Comparison of ENCODE assay signal across 13 cellular contexts in genomic region chr6:145705561-145705960, GRCh38. TPM values are rescaled to one million over a fixed set of nuclear protein-coding genes. Genes with fewer than 3 reads are reported as not detected.
DNase-seq lines count a peak whose midpoint lies in the region; ATAC-seq and TF ChIP-seq lines count a peak whose summit lies in the region.
"Had no signal": no experiment of that assay in that cellular context is flagged by ENCODE, and none has a peak within 500 bp of the region (broad histone marks: within the 10 kb centered on the region; RNA-seq: fewer than 3 reads in every experiment).

No MANE protein-coding gene starts in this region.

- H3K9me3 ChIP-seq in A673 (ENCODE audit: low read depth, low read length, poor library complexity, severe bottlenecking): peaks cover 7% of the 10 kb centered on the region
- no peaks in the 10 kb centered on the region for H3K9me3 ChIP-seq in PC-3 (ENCODE audit: low read length)

- TF ChIP-seq CTCF in A673 (conservative IDR thresholded peaks at IDR 0.05; ENCODE audit: low read depth, low read length) (no peak), GM23338 (conservative IDR thresholded peaks at IDR 0.05; ENCODE audit: low read depth in 2 of 2) (no peak), PC-3 (conservative IDR thresholded peaks at IDR 0.05; ENCODE audit: low read depth, low read length) (no peak), coronary artery (IDR thresholded peaks at IDR 0.05) (no peak)

- H3K9ac ChIP-seq in PC-3 (ENCODE audit: low read length): no peak overlapping the region

- ATAC-seq in GM23338: no peak
- peak; percentile 27; the same call in 1 of the 2 replicates for ATAC-seq in PC-3
- ATAC-seq: foreskin keratinocyte; stimulated activated naive CD8-positive, alpha-beta T cell treated with anti-CD3 and anti-CD28 coated beads, Interleukin-15, amount 100 ng/mL, for 72 hours had no signal

- CTCF ChIA-PET in A673 (lab: Charles Lee): no interaction called here
- CTCF ChIA-PET in PC-3 (lab: Charles Lee): no interaction called here

- H3K4me2 ChIP-seq in GM23338: no peak overlapping the region
- no peak overlapping the region for H3K4me2 ChIP-seq in PC-3 (ENCODE audit: low read length)

- intact Hi-C loops in A673 (cut with micrococcal nuclease; ENCODE audit: unreplicated experiment) (loop anchor here (2.0 to 10.0 kb wide), 3 partner anchors 261 to 1121 kb away; no protein-coding TSS in a partner anchor), PC-3 (cut with micrococcal nuclease) (loop anchor here (10.0 kb wide), 2 partner anchors 179 to 1121 kb away; no protein-coding TSS in a partner anchor)

- H2AFZ ChIP-seq in GM23338 (no peak overlapping the region), PC-3 (ENCODE audit: low read length) (no peak overlapping the region)

- H3K4me3 ChIP-seq in A673 (ENCODE audit: low read depth, low read length, poor library complexity, severe bottlenecking) (no peak overlapping the region), GM23338 (no peak overlapping the region), PC-3 (ENCODE audit: low read length) (no peak overlapping the region), coronary artery (no peak overlapping the region)

- H3K79me2 ChIP-seq in GM23338 (replicated peaks; ENCODE audit: insufficient read depth): no peaks in the 10 kb centered on the region; the same call in 1 of the 2 replicates
- H3K79me2 ChIP-seq in PC-3 (ENCODE audit: low read length): no peaks in the 10 kb centered on the region

- H3K9me3 Mint-ChIP-seq in GM23338: peaks cover 18% of the 10 kb centered on the region

- BruUV-seq in A673 (replicated peaks; lab: Mats Ljungman, UMichigan) (no TSS peak), PC-3 (replicated peaks; lab: Mats Ljungman, UMichigan) (no TSS peak)

- H3K9me2 ChIP-seq in GM23338 (ENCODE audit: insufficient read depth): 0 out of 2 replicates have a peak, but pooled peaks cover 5% of the 10 kb centered on the region
- H3K9me2 ChIP-seq in PC-3 (replicated peaks; ENCODE audit: low read length): no peaks in the 10 kb centered on the region

- H3F3A ChIP-seq in GM23338 (replicated peaks; ENCODE audit: low read depth) (no peaks in the 10 kb centered on the region), PC-3 (ENCODE audit: low read length, unreplicated experiment) (no peaks in the 10 kb centered on the region)

- H3K27me3 ChIP-seq in A673 (replicated peaks; ENCODE audit: insufficient read depth, low read depth, low read length, poor library complexity) (no peaks in the 10 kb centered on the region), GM23338 (ENCODE audit: insufficient read depth) (no peaks in the 10 kb centered on the region), PC-3 (ENCODE audit: low read length) (no peaks in the 10 kb centered on the region)
- H3K27me3 ChIP-seq: foreskin keratinocyte had no signal

- peaks cover 23% of the 10 kb centered on the region for H3K36me3 Mint-ChIP-seq in GM23338 (ENCODE audit: low read depth)

- H3K27ac Mint-ChIP-seq in GM23338: peak overlapping the region; percentile 64; the same call in 1 of the 2 replicates
- H3K27ac Mint-ChIP-seq: activated CD4-positive, alpha-beta memory T cell treated with anti-CD3 and anti-CD28 coated beads for 36 hours; T-helper 1 cell treated with Interleukin-12 subunit alpha and Interleukin-12 subunit beta and Interleukin-4 antibody, amounts not matched to agents 30 μg/mL and 1 μg/mL, for 36 hours had no signal

- H4K20me1 ChIP-seq in GM23338 (replicated peaks; ENCODE audit: insufficient read depth) (no peaks in the 10 kb centered on the region), PC-3 (ENCODE audit: low read length) (no peaks in the 10 kb centered on the region)

- DNase-seq in A673 (ENCODE audit: low spot score): peak; percentile 53
- no peak for DNase-seq in GM23338 (ENCODE audit: low spot score)
- DNase-seq in PC-3: peak; percentile 40
- peak; percentile 55 for DNase-seq in fibroblast of gingiva (ENCODE audit: low read depth)
- no peak for DNase-seq in NCI-H1436 (lab: John Stamatoyannopoulos, UW)
- no peak for DNase-seq in NCI-H345 (lab: John Stamatoyannopoulos, UW)
- no peak for DNase-seq in coronary artery (ENCODE audit: low spot score)
- no peak for DNase-seq in cerebellar cortex (ENCODE audit: low spot score)
- DNase-seq: activated CD4-positive, alpha-beta memory T cell treated with anti-CD3 and anti-CD28 coated beads for 36 hours; NCI-H2029; stimulated activated naive CD8-positive, alpha-beta T cell treated with anti-CD3 and anti-CD28 coated beads, Interleukin-15, amount 100 ng/mL, for 72 hours had no signal

- peaks cover 14% of the 10 kb centered on the region for H3K4me1 ChIP-seq in A673 (ENCODE audit: insufficient read depth, low read length, poor library complexity, severe bottlenecking)
- no peaks in the 10 kb centered on the region for H3K4me1 ChIP-seq in GM23338 (ENCODE audit: insufficient read depth)
- peaks cover 7% of the 10 kb centered on the region for H3K4me1 ChIP-seq in PC-3 (ENCODE audit: insufficient read depth, low read length)
- H3K4me1 ChIP-seq: foreskin keratinocyte had no signal

- H3K27me3 Mint-ChIP-seq in GM23338 (ENCODE audit: insufficient read depth, low read depth, poor library complexity): no peaks in the 10 kb centered on the region
- H3K27me3 Mint-ChIP-seq: activated CD4-positive, alpha-beta memory T cell treated with anti-CD3 and anti-CD28 coated beads for 36 hours; stimulated activated naive CD8-positive, alpha-beta T cell treated with anti-CD3 and anti-CD28 coated beads, Interleukin-15, amount 100 ng/mL, for 72 hours had no signal

- H3K36me3 ChIP-seq in A673 (ENCODE audit: insufficient read depth, low read length, poor library complexity, severe bottlenecking): no peaks in the 10 kb centered on the region
- no peaks in the 10 kb centered on the region for H3K36me3 ChIP-seq in GM23338 (ENCODE audit: insufficient read depth)
- no peaks in the 10 kb centered on the region for H3K36me3 ChIP-seq in PC-3 (ENCODE audit: low read depth, low read length)

- H3K4me3 Mint-ChIP-seq in GM23338: no peak overlapping the region
- H3K4me3 Mint-ChIP-seq: activated CD4-positive, alpha-beta memory T cell treated with anti-CD3 and anti-CD28 coated beads for 36 hours; stimulated activated naive CD8-positive, alpha-beta T cell treated with anti-CD3 and anti-CD28 coated beads, Interleukin-15, amount 100 ng/mL, for 72 hours; T-helper 1 cell treated with Interleukin-12 subunit alpha and Interleukin-12 subunit beta and Interleukin-4 antibody, amounts not matched to agents 30 μg/mL and 1 μg/mL, for 36 hours had no signal

- H3K27ac ChIP-seq in A673 (ENCODE audit: low read depth, low read length, poor library complexity, severe bottlenecking): no peak overlapping the region
- H3K27ac ChIP-seq in GM23338 (ENCODE audit: low read depth): no peak overlapping the region
- H3K27ac ChIP-seq in PC-3 (ENCODE audit: low read length): no peak overlapping the region
- H3K27ac ChIP-seq in coronary artery: no peak overlapping the region
- H3K27ac ChIP-seq: foreskin keratinocyte had no signal

- peaks cover 5% of the 10 kb centered on the region; the same call in 2 of the 3 replicates for H3K4me1 Mint-ChIP-seq in GM23338

- POLR2A ChIA-PET in A673 (lab: Charles Lee; ENCODE audit: low non-redundant PET): no interaction called here
- POLR2A ChIA-PET in PC-3 (lab: Charles Lee; ENCODE audit: unreplicated experiment): no interaction called here

TF ChIP-seq in GM23338, 12 proteins besides CTCF, POLR2A, EP300 and RAD21:
- TF ChIP-seq ZNF114 (CRISPR knock-in tag; IDR thresholded peaks at IDR 0.05) (no peak), NANOG (IDR thresholded peaks at IDR 0.05; ENCODE audit: borderline replicate concordance) (no peak), POLR2AphosphoS5 (IDR thresholded peaks at IDR 0.05; ENCODE audit: low read depth) (no peak), JUNB (IDR thresholded peaks at IDR 0.05; ENCODE audit: unreplicated experiment) (no peak), ETS1 (IDR thresholded peaks at IDR 0.05) (no peak), EZH2 (IDR thresholded peaks at IDR 0.05; ENCODE audit: low read depth, unreplicated experiment) (no peak), CREB1 (CRISPR knock-in tag; IDR thresholded peaks at IDR 0.05; ENCODE audit: low read depth) (no peak)

RNA-seq across cellular contexts. Expression of gene EPM2A, which starts 29.8 kb away (rescaled TPM):
- 11.8 and 13.0 TPM in 2 replicates for total RNA-seq in A673 (2021)
- total RNA-seq in GM23338 (2014; rRNA removed; shearing (Covaris generic)): 8.0 and 17.8 TPM in 2 replicates
- polyA plus RNA-seq in GM23338 (2016; fragmentation: Nextera tagmentation; extraction: Ambion mirVana): 3.5 and 3.7 TPM in 2 replicates
- 2.9 and 4.0 TPM in 2 replicates for total RNA-seq in PC-3 (2014; rRNA removed)

Comparison
In these comparisons a context has a peak if more than half of its experiments do, and no peak if none do; other contexts are left out.
1. DNase-seq: peak in A673 (single experiment), PC-3 (single experiment) and fibroblast of gingiva (single experiment); none in GM23338 (single experiment), NCI-H1436 (single experiment), NCI-H345 (single experiment), coronary artery (single experiment) and cerebellar cortex (single experiment).